Comparison of ENCODE assay signal across 8 cellular contexts in genomic region chr11:65422104-65422632, GRCh38. TPM values are rescaled to one million over a fixed set of nuclear protein-coding genes. Genes with fewer than 3 reads are reported as not detected.
A peak's percentile ranks its signal among the peaks of the same experiment; 100 is the strongest.
DNase-seq lines count a peak whose midpoint lies in the region; ATAC-seq, FAIRE-seq and TF ChIP-seq lines count a peak whose summit lies in the region.

No MANE protein-coding gene starts in this region.

- H3K36me3 ChIP-seq in esophagus muscularis mucosa (peaks cover 13 to 41% (median 20%) of the 10 kb centered on the region in 4 donors), muscle layer of duodenum (ENCODE audit: control insufficient read depth in 1 of 2, insufficient read depth in 2 of 2, low read length in 2 of 2) (peaks cover 29 to 80% of the 10 kb centered on the region in 2 donors)

- peaks cover 41 to 55% (median 51%) of the 10 kb centered on the region in 4 donors for H3K4me1 ChIP-seq in esophagus muscularis mucosa
- peaks cover 8 to 27% of the 10 kb centered on the region in 2 donors for H3K4me1 ChIP-seq in muscle layer of duodenum (ENCODE audit: control insufficient read depth in 1 of 2, insufficient read depth in 2 of 2, low read length in 2 of 2)

- no peak for DNase-seq in GM12891 (ENCODE audit: insufficient read length, low spot score)
- peak; percentile 85 for DNase-seq in HS-5 (ENCODE audit: low read depth)
- peak; percentile 98 to 99 for DNase-seq in activated T-cell treated with anti-CD3 and anti-CD28 coated beads, Interleukin-2, amount 50 U/mL, for 72 hours
- peak; percentile 99 for DNase-seq in esophagus muscularis mucosa (ENCODE audit: extremely low spot score)
- peak; percentile 99 for DNase-seq in stimulated activated CD8-positive, alpha-beta memory T cell treated with anti-CD3 and anti-CD28 coated beads, Interleukin-4, amount 100 ng/mL, for 48 hours

- H3K27me3 ChIP-seq in esophagus muscularis mucosa (no peaks in the 10 kb centered on the region), muscle layer of duodenum (ENCODE audit: low read depth, low read length) (no peaks in the 10 kb centered on the region)

- peak overlapping the region; percentile 71 to 81 (median 74) for H3K4me3 ChIP-seq in esophagus muscularis mucosa
- peak overlapping the region; percentile 99 to 100 for H3K4me3 ChIP-seq in muscle layer of duodenum (ENCODE audit: low read depth in 1 of 2, low read length in 2 of 2)

- H3K9me3 Mint-ChIP-seq in activated T-cell treated with anti-CD3 and anti-CD28 coated beads, Interleukin-2, amount 50 U/mL, for 72 hours, result peaks cover 0 to 2% of the 10 kb centered on the region in 2 donors

- peaks cover 44 to 45% of the 10 kb centered on the region in 2 donors for H3K36me3 Mint-ChIP-seq in activated T-cell treated with anti-CD3 and anti-CD28 coated beads, Interleukin-2, amount 50 U/mL, for 72 hours (ENCODE audit: insufficient read depth in 2 of 2)

- H3K27me3 Mint-ChIP-seq in activated T-cell treated with anti-CD3 and anti-CD28 coated beads, Interleukin-2, amount 50 U/mL, for 72 hours (ENCODE audit: low read depth), result no peaks in the 10 kb centered on the region

- H3K27ac ChIP-seq in esophagus muscularis mucosa (replicated peaks in 1 of 4) (peak overlapping the region; percentile 97 to 99 (median 99)), muscle layer of duodenum (ENCODE audit: low read length) (peak overlapping the region; percentile 100)

- peak; percentile 69 for FAIRE-seq in GM12891 (lab: Jason Lieb, UNC)

- peak overlapping the region; percentile 88 to 99 for H3K4me3 Mint-ChIP-seq in activated T-cell treated with anti-CD3 and anti-CD28 coated beads, Interleukin-2, amount 50 U/mL, for 72 hours

- H3K27ac Mint-ChIP-seq in activated T-cell treated with anti-CD3 and anti-CD28 coated beads, Interleukin-2, amount 50 U/mL, for 72 hours, result peak overlapping the region; percentile 100

- ATAC-seq in activated T-cell treated with anti-CD3 and anti-CD28 coated beads, Interleukin-2, amount 50 U/mL, for 72 hours (replicated peaks in 1 of 2), result peak; percentile 6 to 12
- no peak for ATAC-seq in HG02981 (IDR thresholded peaks at IDR 0.05; ENCODE audit: unreplicated experiment)

- peaks cover 53% of the 10 kb centered on the region for H3K4me1 Mint-ChIP-seq in activated T-cell treated with anti-CD3 and anti-CD28 coated beads, Interleukin-2, amount 50 U/mL, for 72 hours (ENCODE audit: low read depth)

- TF ChIP-seq POLR2A in GM12891 (IDR thresholded peaks at IDR 0.05; ENCODE audit: low read depth, low read length) (no peak), esophagus muscularis mucosa (IDR thresholded peaks at IDR 0.05; ENCODE audit: low read depth) (peak; percentile 91)

- no peaks in the 10 kb centered on the region for H3K9me3 ChIP-seq in esophagus muscularis mucosa
- H3K9me3 ChIP-seq in muscle layer of duodenum (ENCODE audit: control insufficient read depth in 1 of 2, low read length in 2 of 2), result no peaks in the 10 kb centered on the region

- intact Hi-C loops in esophagus muscularis mucosa (cut with DNase I), result loop anchor here (2.0 kb wide), 1 partner anchor 77 kb away; the partner anchor contains the start of gene MALAT1

- no CpG with 5 or more reads among the region's 54 CpGs for WGBS in esophagus muscularis mucosa

- no peak for TF ChIP-seq CTCF in esophagus muscularis mucosa (IDR thresholded peaks at IDR 0.05)

- peak; percentile 96 for TF ChIP-seq EP300 in esophagus muscularis mucosa (IDR thresholded peaks at IDR 0.05)

TF ChIP-seq in GM12891, 5 proteins besides CTCF, POLR2A, EP300 and RAD21:
- TF ChIP-seq POLR2AphosphoS5 (IDR thresholded peaks at IDR 0.05; ENCODE audit: low read depth, low read length), result peak; percentile 44
- TF ChIP-seq PAX5 (IDR thresholded peaks at IDR 0.05; ENCODE audit: insufficient read depth, low read length, severe bottlenecking), result peak; percentile 54
- 0 out of 2 replicates have a peak, but pooled peaks have one; percentile 0 for TF ChIP-seq SPI1 (IDR thresholded peaks at IDR 0.05; ENCODE audit: low read depth, low read length)
- no peak for TF ChIP-seq POU2F2 (IDR thresholded peaks at IDR 0.05; ENCODE audit: low read depth, low read length)
- peak; percentile 79 for TF ChIP-seq TAF1 (IDR thresholded peaks at IDR 0.05; ENCODE audit: low read depth, low read length)

TF ChIP-seq in PFSK-1, 5 proteins besides CTCF, POLR2A, EP300 and RAD21:
- peak in 1 of 2 experiments; percentile 30; a peak in 1 of 4 replicates for TF ChIP-seq REST (IDR thresholded peaks at IDR 0.05; ENCODE audit: insufficient read depth in 1 of 2, low read depth in 2 of 2, low read length in 2 of 2)
- TF ChIP-seq TAF1 (IDR thresholded peaks at IDR 0.05; ENCODE audit: borderline replicate concordance, insufficient read depth, low read length), result 0 out of 2 replicates have a peak, but pooled peaks have one; percentile 44
- no peak for TF ChIP-seq FOXP2 (optimal IDR thresholded peaks at IDR 0.05; ENCODE audit: borderline replicate concordance, extremely low read depth, extremely low read length, insufficient read depth)
- peak; percentile 72; the same call in 1 of the 2 replicates for TF ChIP-seq SIN3A (IDR thresholded peaks at IDR 0.05; ENCODE audit: borderline replicate concordance, insufficient read depth, low read length)
TF ChIP-seq in PFSK-1: peak in this region for 3.

RNA-seq across cellular contexts. Expression of gene NEAT1, which starts 0.4 kb away (rescaled TPM):
- 373 TPM for polyA plus RNA-seq in GM12891 (2012; ENCODE audit: low read depth, missing spikeins)
- polyA plus RNA-seq in PFSK-1 (2012; ENCODE audit: insufficient read length, low read depth), result 67.8 TPM
- 1,000 to 10,000 TPM in 1 of 2 donors, 100 to 1,000 TPM in 1; 678 to 1,151 TPM for total RNA-seq in activated T-cell treated with anti-CD3 and anti-CD28 coated beads, Interleukin-2, amount 50 U/mL, for 72 hours
- total RNA-seq in esophagus muscularis mucosa, result 100 to 1,000 TPM in 2 of 4 donors, 10 to 100 TPM in 2; 42.8 to 181 (median 96.0) TPM

RNA-seq across cellular contexts. Expression of gene FRMD8, which starts 35.7 kb away (rescaled TPM):
- 14.3 TPM for polyA plus RNA-seq in GM12891 (2012; ENCODE audit: low read depth, missing spikeins)
- polyA plus RNA-seq in PFSK-1 (2012; ENCODE audit: insufficient read length, low read depth), result 62.0 TPM
- 10 to 100 TPM; 43.5 to 47.2 TPM for total RNA-seq in activated T-cell treated with anti-CD3 and anti-CD28 coated beads, Interleukin-2, amount 50 U/mL, for 72 hours
- 10 to 100 TPM; 30.4 to 37.3 (median 34.7) TPM for total RNA-seq in esophagus muscularis mucosa

RNA-seq across cellular contexts. Expression of gene SLC25A45, which starts 39.7 kb away (rescaled TPM):
- 15.8 TPM for polyA plus RNA-seq in GM12891 (2012; ENCODE audit: low read depth, missing spikeins)
- polyA plus RNA-seq in PFSK-1 (2012; ENCODE audit: insufficient read length, low read depth), result 0.99 TPM
- total RNA-seq in activated T-cell treated with anti-CD3 and anti-CD28 coated beads, Interleukin-2, amount 50 U/mL, for 72 hours, result 10 to 100 TPM; 16.4 to 18.8 TPM
- 10 to 100 TPM in 1 of 4 donors, 1 to 10 TPM in 3; 4.6 to 11.3 (median 5.9) TPM for total RNA-seq in esophagus muscularis mucosa
